25 cellular contexts compared by ENCODE assay signal in genomic region chr6:63355632-63356031, GRCh38. TPM values are rescaled to one million over a fixed set of nuclear protein-coding genes. Genes with fewer than 3 reads are reported as not detected.
"Had no signal": no experiment of that assay in that cellular context is flagged by ENCODE, and none has a peak within 500 bp of the region (broad histone marks: within the 10 kb centered on the region; RNA-seq: fewer than 3 reads in every experiment).

No MANE protein-coding gene starts in this region.

- H3K4me3 Mint-ChIP-seq: activated CD8-positive, alpha-beta T cell treated with anti-CD3 and anti-CD28 coated beads, Interleukin-2, amount 10 ng/mL, durations not matched to agents 7 days and 5 days; activated naive CD4-positive, alpha-beta T cell treated with anti-CD3 and anti-CD28 coated beads, Interleukin-2, amount 50 U/mL, for 24 hours; activated naive CD8-positive, alpha-beta T cell treated with anti-CD3 and anti-CD28 coated beads, Interleukin-2, amount 50 U/mL, for 24 hours; T-helper 17 cell; WTC11 had no signal

- DNase-seq: activated CD4-positive, alpha-beta T cell treated with anti-CD3 and anti-CD28 coated beads for 48 hours; activated CD4-positive, alpha-beta T cell treated with anti-CD3 and anti-CD28 coated beads, Interleukin-2, amount 50 U/mL, for 4 hours; activated CD4-positive, CD25-positive, alpha-beta regulatory T cell treated with anti-CD3 and anti-CD28 coated beads, Interleukin-2, amount 50 U/mL, for 72 hours; activated CD8-positive, alpha-beta memory T cell treated with anti-CD3 and anti-CD28 coated beads, Interleukin-2, amount 50 U/mL, for 48 hours; activated CD8-positive, alpha-beta T cell treated with anti-CD3 and anti-CD28 coated beads, Interleukin-2, amount 10 ng/mL, durations not matched to agents 7 days and 5 days; activated naive CD8-positive, alpha-beta T cell treated with anti-CD3 and anti-CD28 coated beads, Interleukin-2, amount 50 U/mL, for 24 hours; activated T-cell treated with anti-CD3 and anti-CD28 coated beads, Interleukin-2, amount 50 U/mL, for 1 hour; amniotic stem cell; body of pancreas; Karpas-422; MV-4-11; NCI-H1092 treated with DMSO at 0.1 percent for 48 hours; NCI-H1436; NCI-H1694 treated with DMSO at 0.1 percent for 48 hours; NCI-H2029 treated with DMSO at 0.1 percent for 48 hours; NCI-H510A treated with DMSO at 0.1 percent for 48 hours; SIG-M5; T-helper 17 cell; T-helper 9 cell had no signal

- H3K36me3 Mint-ChIP-seq: activated naive CD4-positive, alpha-beta T cell treated with anti-CD3 and anti-CD28 coated beads, Interleukin-2, amount 50 U/mL, for 24 hours had no signal

- FAIRE-seq: K562 had no signal

- H3K9me3 ChIP-seq: ascending aorta, body of pancreas had no signal

- H3K27me3 ChIP-seq: ascending aorta, body of pancreas, cardiac muscle cell had no signal

- H3K4me1 Mint-ChIP-seq: WTC11 had no signal

- H3K27ac Mint-ChIP-seq: activated CD8-positive, alpha-beta T cell treated with anti-CD3 and anti-CD28 coated beads, Interleukin-2, amount 10 ng/mL, durations not matched to agents 7 days and 5 days; activated naive CD4-positive, alpha-beta T cell treated with anti-CD3 and anti-CD28 coated beads, Interleukin-2, amount 50 U/mL, for 24 hours; activated naive CD8-positive, alpha-beta T cell treated with anti-CD3 and anti-CD28 coated beads, Interleukin-2, amount 50 U/mL, for 24 hours; T-helper 17 cell; WTC11 had no signal

- H3K36me3 ChIP-seq: ascending aorta, cardiac muscle cell had no signal

- H3K27ac ChIP-seq: ascending aorta, body of pancreas, cardiac muscle cell had no signal

- H3K4me3 ChIP-seq: ascending aorta, body of pancreas, cardiac muscle cell, K562 had no signal

- ATAC-seq: activated CD8-positive, alpha-beta T cell treated with anti-CD3 and anti-CD28 coated beads, Interleukin-2, amount 10 ng/mL, durations not matched to agents 7 days and 5 days; activated naive CD8-positive, alpha-beta T cell treated with anti-CD3 and anti-CD28 coated beads, Interleukin-2, amount 50 U/mL, for 24 hours; body of pancreas; K562; T-helper 17 cell; WTC11 had no signal

- H3K4me1 ChIP-seq: ascending aorta had no signal

RNA-seq across cellular contexts. Expression of gene LGSN, which starts 35.8 kb away (rescaled TPM):
- total RNA-seq: activated CD8-positive, alpha-beta T cell treated with anti-CD3 and anti-CD28 coated beads, Interleukin-2, amount 10 ng/mL, durations not matched to agents 7 days and 5 days; ascending aorta; cardiac muscle cell; K562; RPMI7951; T-helper 17 cell had no signal
- polyA plus RNA-seq: cardiac muscle cell had no signal
